In genomic region chr2:107361951-107362350, GRCh38 we compare ENCODE assay signal across 14 cellular contexts.
"Had no signal": no experiment of that assay in that cellular context is flagged by ENCODE, and none has a peak within 500 bp of the region (broad histone marks: within the 10 kb centered on the region; RNA-seq: fewer than 3 reads in every experiment).

No MANE protein-coding gene starts in this region.

- H3K36me3 ChIP-seq: heart left ventricle, right lobe of liver, thoracic aorta, WERI-Rb-1 had no signal

- H3K4me3 ChIP-seq: coronary artery, heart left ventricle, lung, psoas muscle, right lobe of liver, thoracic aorta had no signal

- H3K9me3 ChIP-seq: psoas muscle, right lobe of liver, thoracic aorta had no signal

- DNase-seq: activated CD4-positive, alpha-beta T cell treated with anti-CD3 and anti-CD28 coated beads, Interleukin-2, amount 50 U/mL, for 48 hours; activated naive CD4-positive, alpha-beta T cell treated with anti-CD3 and anti-CD28 coated beads, Interleukin-2, amount 50 U/mL, for 16 hours; activated T-cell treated with anti-CD3 and anti-CD28 coated beads, Interleukin-2, amount 50 U/mL, for 1 hour; effector CD4-positive, alpha-beta T cell; foreskin keratinocyte; heart left ventricle; naive thymus-derived CD4-positive, alpha-beta T cell; nucleus accumbens; psoas muscle; right lobe of liver; WERI-Rb-1 had no signal

- H3K27me3 ChIP-seq: foreskin keratinocyte, heart left ventricle, right lobe of liver had no signal

- ATAC-seq: foreskin keratinocyte; heart left ventricle; naive thymus-derived CD4-positive, alpha-beta T cell; psoas muscle; right lobe of liver had no signal

- H3K4me1 ChIP-seq: foreskin keratinocyte, heart left ventricle, psoas muscle, right lobe of liver had no signal

- H3K27ac ChIP-seq: coronary artery, foreskin keratinocyte, heart left ventricle, psoas muscle, right lobe of liver, thoracic aorta, WERI-Rb-1 had no signal
